Comparison of ENCODE assay signal across 8 cellular contexts in genomic region chr7:135160858-135161653, GRCh38. TPM values are rescaled to one million over a fixed set of nuclear protein-coding genes. Genes with fewer than 3 reads are reported as not detected.
A peak's percentile ranks its signal among the peaks of the same experiment; 100 is the strongest.
DNase-seq lines count a peak whose midpoint lies in the region; ATAC-seq and TF ChIP-seq lines count a peak whose summit lies in the region.

No MANE protein-coding gene starts in this region.

- peaks cover 79% of the 10 kb centered on the region for H3K4me1 ChIP-seq in lower lobe of right lung

- H3K4me1 Mint-ChIP-seq in HFFc6 (ENCODE audit: low read depth): peaks cover 30% of the 10 kb centered on the region

- no peak for ATAC-seq in activated naive CD4-positive, alpha-beta T cell treated with anti-CD3 and anti-CD28 coated beads, Interleukin-2, amount 50 U/mL, for 72 hours
- ATAC-seq in lower lobe of right lung: no peak
- no peak for ATAC-seq in HG03439 (IDR thresholded peaks at IDR 0.05; ENCODE audit: unreplicated experiment)
- ATAC-seq in HG03095 (IDR thresholded peaks at IDR 0.05; ENCODE audit: unreplicated experiment): no peak

- H3K9me3 Mint-ChIP-seq in HFFc6: peaks cover 11% of the 10 kb centered on the region
- H3K9me3 Mint-ChIP-seq in activated naive CD4-positive, alpha-beta T cell treated with anti-CD3 and anti-CD28 coated beads, Interleukin-2, amount 50 U/mL, for 72 hours: peaks cover 23 to 39% of the 10 kb centered on the region in 2 donors

- POLR2A ChIA-PET in AG04450 (lab: Yijun Ruan, JAX): interaction anchor here (0.7 to 2.0 kb wide), 5 partner anchors 9 to 204 kb away, joined by 3 to 12 read pairs (median 6); partner anchors contain the start of genes CYREN, TMEM140 and WDR91

- H3K36me3 ChIP-seq in lower lobe of right lung: peaks cover 27% of the 10 kb centered on the region

- H3K27me3 ChIP-seq in AG04450 (ENCODE audit: control insufficient read depth, insufficient read depth, low read length): no peaks in the 10 kb centered on the region
- H3K27me3 ChIP-seq in lower lobe of right lung (ENCODE audit: low read depth): no peaks in the 10 kb centered on the region

- H3K9me3 ChIP-seq in AG04450 (ENCODE audit: control insufficient read depth, insufficient read depth, low read length): peaks cover 10% of the 10 kb centered on the region
- H3K9me3 ChIP-seq in lower lobe of right lung: no peaks in the 10 kb centered on the region

- peak overlapping the region; percentile 73 for H3K27ac Mint-ChIP-seq in HFFc6
- H3K27ac Mint-ChIP-seq in activated naive CD4-positive, alpha-beta T cell treated with anti-CD3 and anti-CD28 coated beads, Interleukin-2, amount 50 U/mL, for 72 hours: peak overlapping the region; percentile 83 to 95

- H3K27ac ChIP-seq in AG04450 (ENCODE audit: low read depth, low read length): peak overlapping the region; percentile 69
- H3K27ac ChIP-seq in lower lobe of right lung: peak overlapping the region; percentile 65

- H3K4me3 Mint-ChIP-seq in HFFc6: no peak overlapping the region

- intact Hi-C loops in lower lobe of right lung (cut with DNase I): no loop called here

- peaks cover 7% of the 10 kb centered on the region for H3K27me3 Mint-ChIP-seq in HFFc6 (ENCODE audit: insufficient read depth)

- H3K36me3 Mint-ChIP-seq in HFFc6 (ENCODE audit: low read depth): peaks cover 39% of the 10 kb centered on the region
- H3K36me3 Mint-ChIP-seq in activated naive CD4-positive, alpha-beta T cell treated with anti-CD3 and anti-CD28 coated beads, Interleukin-2, amount 50 U/mL, for 72 hours: peaks cover 38 to 79% of the 10 kb centered on the region in 2 donors

- DNase-seq in AG04450 (ENCODE audit: low read depth, low spot score): no peak
- no peak for DNase-seq in HFFc6
- no peak for DNase-seq in activated naive CD4-positive, alpha-beta T cell treated with anti-CD3 and anti-CD28 coated beads, Interleukin-2, amount 50 U/mL, for 72 hours (ENCODE audit: low spot score in 2 of 2)
- DNase-seq in lower lobe of right lung: no peak
- DNase-seq in iPS-NIHi11 (ENCODE audit: low spot score): no peak
- DNase-seq in activated gamma-delta T cell (lab: John Stamatoyannopoulos, UW): no peak

- H3K4me3 ChIP-seq in AG04450 (ENCODE audit: low read depth, low read length): no peak overlapping the region
- H3K4me3 ChIP-seq in lower lobe of right lung: no peak overlapping the region

- CTCF ChIA-PET in AG04450 (lab: Charles Lee): interaction anchor here (1.2 to 2.7 kb wide), 3 partner anchors 8 to 14 kb away, joined by 5 to 9 read pairs (median 8); partner anchors contain the start of genes CYREN and TMEM140

- TF ChIP-seq CTCF in AG04450 (IDR thresholded peaks at IDR 0.05; ENCODE audit: low read depth, low read length): no peak
- no peak for TF ChIP-seq CTCF in HFFc6 (IDR thresholded peaks at IDR 0.05)
- no peak for TF ChIP-seq CTCF in lower lobe of right lung (IDR thresholded peaks at IDR 0.05)

RNA-seq across cellular contexts. Expression of gene CYREN, which starts 9.5 kb away (rescaled TPM):
- 28.4 and 30.6 TPM in 2 replicates for polyA plus RNA-seq in AG04450 (2011; rRNA removed)
- polyA minus RNA-seq in AG04450 (2011; rRNA and poly(A)+ RNA removed): 37.6 and 43.0 TPM in 2 replicates
- total RNA-seq in HFFc6 (2021; fragmentation: NEBNext Ultra II Directional; extraction: Animal tissue kit (Norgen Biotek cat#: 25700)): 10 to 100 TPM; 26.4 to 32.8 (median 30.0) TPM
- 10 to 100 TPM; 27.2 to 28.2 TPM for total RNA-seq in activated naive CD4-positive, alpha-beta T cell treated with anti-CD3 and anti-CD28 coated beads, Interleukin-2, amount 50 U/mL, for 72 hours
- total RNA-seq in lower lobe of right lung: 39.6 TPM

RNA-seq across cellular contexts. Expression of gene TMEM140, which starts 13.2 kb away (rescaled TPM):
- polyA plus RNA-seq in AG04450 (2011; rRNA removed): 1.0 and 1.4 TPM in 2 replicates
- polyA minus RNA-seq in AG04450 (2011; rRNA and poly(A)+ RNA removed): 0.83 and 1.3 TPM in 2 replicates
- 1 to 10 TPM in 4 of 6 experiments, under 1 TPM in 2; 0.47 to 2.2 (median 1.6) TPM for total RNA-seq in HFFc6 (2021; fragmentation: NEBNext Ultra II Directional; extraction: Animal tissue kit (Norgen Biotek cat#: 25700))
- total RNA-seq in activated naive CD4-positive, alpha-beta T cell treated with anti-CD3 and anti-CD28 coated beads, Interleukin-2, amount 50 U/mL, for 72 hours: 10 to 100 TPM in 1 of 2 donors, 1 to 10 TPM in 1; 8.3 to 13.6 TPM
- 39.3 TPM for total RNA-seq in lower lobe of right lung

RNA-seq across cellular contexts. Expression of gene WDR91, which starts 50.3 kb away (rescaled TPM):
- polyA plus RNA-seq in AG04450 (2011; rRNA removed): 6.3 and 6.8 TPM in 2 replicates
- 11.6 and 12.2 TPM in 2 replicates for polyA minus RNA-seq in AG04450 (2011; rRNA and poly(A)+ RNA removed)
- total RNA-seq in HFFc6 (2021; fragmentation: NEBNext Ultra II Directional; extraction: Animal tissue kit (Norgen Biotek cat#: 25700)): 10 to 100 TPM in 4 of 6 experiments, 1 to 10 TPM in 2; 7.5 to 12.4 (median 10.4) TPM
- total RNA-seq in activated naive CD4-positive, alpha-beta T cell treated with anti-CD3 and anti-CD28 coated beads, Interleukin-2, amount 50 U/mL, for 72 hours: 10 to 100 TPM in 1 of 2 donors, 1 to 10 TPM in 1; 9.9 to 13.7 TPM
- total RNA-seq in lower lobe of right lung: 27.1 TPM
